In genomic region chr7:14583518-14583917, GRCh38 we compare ENCODE assay signal across 21 cellular contexts.
DNase-seq lines count a peak whose midpoint lies in the region; ATAC-seq, FAIRE-seq and TF ChIP-seq lines count a peak whose summit lies in the region.
"Had no signal": no experiment of that assay in that cellular context is flagged by ENCODE, and none has a peak within 500 bp of the region (broad histone marks: within the 10 kb centered on the region; RNA-seq: fewer than 3 reads in every experiment).

No MANE protein-coding gene starts in this region.

- H3K27ac ChIP-seq in liver (ENCODE audit: low read depth in 1 of 2, low read length in 2 of 2) (no peak overlapping the region), HepG2 (ENCODE audit: extremely low read length, insufficient read depth, low read length) (no peak overlapping the region), right lobe of liver (peak overlapping the region in 1 of 3 donors; percentile 44)
- H3K27ac ChIP-seq: 22Rv1, BLaER1, C4-2B, GM23248 had no signal

- ATAC-seq in HepG2 (no peak), right lobe of liver (peak; percentile 91 to 94 (median 94))
- ATAC-seq: CD8-positive, alpha-beta T cell; GM12878; HCT116 had no signal

- no TSS peak for BruUV-seq in HepG2 (replicated peaks; lab: Mats Ljungman, UMichigan)

- FAIRE-seq in HepG2 (lab: Jason Lieb, UNC): no peak
- FAIRE-seq: GM12878, GM19239, H1 had no signal

- H3K4me2 ChIP-seq in HepG2 (ENCODE audit: low read depth, low read length): no peak overlapping the region
- H3K4me2 ChIP-seq: BLaER1 had no signal

- peak; percentile 22 for DNase-seq in NCI-H1092 treated with DMSO at 0.1 percent for 48 hours (lab: John Stamatoyannopoulos, UW)
- no peak for DNase-seq in NCI-H1092 (lab: John Stamatoyannopoulos, UW)
- DNase-seq in HepG2 (ENCODE audit: low spot score): no peak
- peak in 1 of 3 donors; percentile 55 for DNase-seq in right lobe of liver
- no peak for DNase-seq in H4 (ENCODE audit: low spot score)
- DNase-seq: Caco-2; CD4-positive, CD25-positive, alpha-beta regulatory T cell; CD8-positive, alpha-beta T cell; DMS153; EL; GDM1; GM23248; H9 had no signal

- H4K20me1 ChIP-seq in HepG2 (ENCODE audit: insufficient read depth, low read length): no peaks in the 10 kb centered on the region
- H4K20me1 ChIP-seq: BLaER1 had no signal

- TF ChIP-seq CTCF in liver (IDR thresholded peaks at IDR 0.05; ENCODE audit: low read depth, low read length, missing input control) (no peak), HepG2 (CRISPR knock-in tag; IDR thresholded peaks at IDR 0.05) (no peak), right lobe of liver (IDR thresholded peaks at IDR 0.05) (peak in 1 of 4 donors; percentile 17)

- TF ChIP-seq RAD21 in liver (IDR thresholded peaks at IDR 0.05) (peak; percentile 59 to 67), HepG2 (CRISPR knock-in tag; IDR thresholded peaks at IDR 0.05) (no peak)

- H3K79me2 ChIP-seq in HepG2 (ENCODE audit: insufficient read depth, low read length): no peaks in the 10 kb centered on the region

- H3K9me3 ChIP-seq in liver (ENCODE audit: control insufficient read depth in 4 of 4, low read length in 3 of 4): peaks cover 5 to 16% (median 12%) of the 10 kb centered on the region in 4 donors
- H3K9me3 ChIP-seq in HepG2 (ENCODE audit: low read length): peaks cover 70% of the 10 kb centered on the region
- H3K9me3 ChIP-seq in right lobe of liver: no peaks in the 10 kb centered on the region

- CTCF ChIA-PET in HepG2 (lab: Yijun Ruan, JAX; ENCODE audit: low intra/inter-chr PET ratio, low total read pairs): no interaction called here

- intact Hi-C loops in HepG2 (cut with micrococcal nuclease; ENCODE audit: unreplicated experiment) (no loop called here), right lobe of liver (cut with DNase I) (no loop called here)

- H3K4me3 ChIP-seq in liver (ENCODE audit: low read depth in 1 of 3, low read length in 3 of 3) (no peak overlapping the region), HepG2 (replicated peaks in 1 of 3; ENCODE audit: insufficient read depth in 1 of 3, low read depth in 2 of 3, low read length in 3 of 3) (no peak overlapping the region), right lobe of liver (no peak overlapping the region)
- H3K4me3 ChIP-seq: BLaER1, GM12878, GM23248 had no signal

- TF ChIP-seq POLR2A in HepG2 (IDR thresholded peaks at IDR 0.05; ENCODE audit: insufficient read depth in 1 of 2, low read depth in 2 of 2, low read length in 2 of 2) (no peak), right lobe of liver (IDR thresholded peaks at IDR 0.05) (no peak)

- in situ Hi-C loops in HepG2 (cut with HindIII; ENCODE audit: extremely low pct_ligation_motif_present, low pct_unique_long_range_greater_than_20kb): no loop called here

- no peak overlapping the region for H3K9ac ChIP-seq in liver (ENCODE audit: low read depth in 1 of 2, low read length in 2 of 2)
- H3K9ac ChIP-seq in HepG2 (ENCODE audit: insufficient read depth, low read depth, low read length): no peak overlapping the region
- H3K9ac ChIP-seq: BLaER1, GM23248 had no signal

- POLR2A ChIA-PET in HepG2 (lab: Yijun Ruan, JAX): no interaction called here

- no peak for TF ChIP-seq EP300 in HepG2 (IDR thresholded peaks at IDR 0.05; ENCODE audit: low read depth in 2 of 2, low read length in 2 of 2)
- no peak for TF ChIP-seq EP300 in HepG2 (CRISPR knock-in tag; IDR thresholded peaks at IDR 0.05; ENCODE audit: borderline replicate concordance)

- no peak overlapping the region for H2AFZ ChIP-seq in HepG2 (ENCODE audit: low read length)
- H2AFZ ChIP-seq: GM23248 had no signal

- no peaks in the 10 kb centered on the region for H3K27me3 ChIP-seq in liver (ENCODE audit: control insufficient read depth in 4 of 4, insufficient read depth in 4 of 4, low read length in 3 of 4)
- no peaks in the 10 kb centered on the region for H3K27me3 ChIP-seq in HepG2 (ENCODE audit: control insufficient read depth in 1 of 2, insufficient read depth in 2 of 2, low read length in 2 of 2)
- no peaks in the 10 kb centered on the region for H3K27me3 ChIP-seq in right lobe of liver
- H3K27me3 ChIP-seq: BLaER1 had no signal

- peaks cover 0 to 24% (median 13%) of the 10 kb centered on the region in 4 donors for H3K4me1 ChIP-seq in liver (ENCODE audit: control insufficient read depth in 4 of 4, insufficient read depth in 4 of 4, low read length in 3 of 4)
- H3K4me1 ChIP-seq in HepG2 (ENCODE audit: insufficient read depth, low read length): no peaks in the 10 kb centered on the region
- H3K4me1 ChIP-seq in right lobe of liver: peaks cover 0 to 33% (median 8%) of the 10 kb centered on the region in 4 donors
- H3K4me1 ChIP-seq: BLaER1, Caco-2 had no signal

- H3K36me3 ChIP-seq in liver (ENCODE audit: control insufficient read depth in 4 of 4, insufficient read depth in 3 of 4, low read depth in 1 of 4, low read length in 3 of 4) (no peaks in the 10 kb centered on the region), HepG2 (replicated peaks in 1 of 2; ENCODE audit: control insufficient read depth in 1 of 2, insufficient read depth in 2 of 2, low read length in 2 of 2) (no peaks in the 10 kb centered on the region), right lobe of liver (no peaks in the 10 kb centered on the region)
- H3K36me3 ChIP-seq: BLaER1 had no signal

TF ChIP-seq in liver, 16 proteins besides CTCF, POLR2A, EP300 and RAD21 (continues in another document):
- TF ChIP-seq RXRA (IDR thresholded peaks at IDR 0.05) (peak; percentile 60 to 61), EGR1 (IDR thresholded peaks at IDR 0.05; ENCODE audit: low read depth in 2 of 2) (peak in 1 of 2 donors; percentile 42), HNF4A (conservative IDR thresholded peaks at IDR 0.05) (peak; percentile 81 to 84), SP1 (IDR thresholded peaks at IDR 0.05) (peak; percentile 85), ZBTB33 (IDR thresholded peaks at IDR 0.05) (no peak), YY1 (IDR thresholded peaks at IDR 0.05) (peak; percentile 66)
- TF ChIP-seq, protein P1, sequence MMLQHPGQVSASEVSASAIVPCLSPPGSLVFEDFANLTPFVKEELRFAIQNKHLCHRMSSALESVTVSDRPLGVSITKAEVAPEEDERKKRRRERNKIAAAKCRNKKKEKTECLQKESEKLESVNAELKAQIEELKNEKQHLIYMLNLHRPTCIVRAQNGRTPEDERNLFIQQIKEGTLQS (IDR thresholded peaks at IDR 0.05): peak; percentile 58
- TF ChIP-seq, protein P2, sequence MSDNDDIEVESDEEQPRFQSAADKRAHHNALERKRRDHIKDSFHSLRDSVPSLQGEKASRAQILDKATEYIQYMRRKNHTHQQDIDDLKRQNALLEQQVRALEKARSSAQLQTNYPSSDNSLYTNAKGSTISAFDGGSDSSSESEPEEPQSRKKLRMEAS (IDR thresholded peaks at IDR 0.05): peak; percentile 33

TF ChIP-seq in HepG2, 621 proteins besides CTCF, POLR2A, EP300 and RAD21:
- TF ChIP-seq CHD4 (IDR thresholded peaks at IDR 0.05; ENCODE audit: borderline replicate concordance, low read length) (no peak), REPIN1 (CRISPR knock-in tag; IDR thresholded peaks at IDR 0.05; ENCODE audit: borderline replicate concordance, low read depth) (no peak), E2F2 (CRISPR knock-in tag; IDR thresholded peaks at IDR 0.05; ENCODE audit: borderline replicate concordance) (no peak), NFIC (IDR thresholded peaks at IDR 0.05; ENCODE audit: low read length) (no peak), BRCA1 (CRISPR knock-in tag; IDR thresholded peaks at IDR 0.05) (no peak), ZSCAN21 (CRISPR knock-in tag; IDR thresholded peaks at IDR 0.05; ENCODE audit: borderline replicate concordance) (no peak), ZNF260 (CRISPR knock-in tag; IDR thresholded peaks at IDR 0.05; ENCODE audit: borderline replicate concordance, low read depth) (no peak), ZBTB20 (CRISPR knock-in tag; IDR thresholded peaks at IDR 0.05; ENCODE audit: borderline replicate concordance, low read depth) (no peak), SNAI1 (CRISPR knock-in tag; IDR thresholded peaks at IDR 0.05; ENCODE audit: borderline replicate concordance) (no peak)
- TF ChIP-seq, protein P3, sequence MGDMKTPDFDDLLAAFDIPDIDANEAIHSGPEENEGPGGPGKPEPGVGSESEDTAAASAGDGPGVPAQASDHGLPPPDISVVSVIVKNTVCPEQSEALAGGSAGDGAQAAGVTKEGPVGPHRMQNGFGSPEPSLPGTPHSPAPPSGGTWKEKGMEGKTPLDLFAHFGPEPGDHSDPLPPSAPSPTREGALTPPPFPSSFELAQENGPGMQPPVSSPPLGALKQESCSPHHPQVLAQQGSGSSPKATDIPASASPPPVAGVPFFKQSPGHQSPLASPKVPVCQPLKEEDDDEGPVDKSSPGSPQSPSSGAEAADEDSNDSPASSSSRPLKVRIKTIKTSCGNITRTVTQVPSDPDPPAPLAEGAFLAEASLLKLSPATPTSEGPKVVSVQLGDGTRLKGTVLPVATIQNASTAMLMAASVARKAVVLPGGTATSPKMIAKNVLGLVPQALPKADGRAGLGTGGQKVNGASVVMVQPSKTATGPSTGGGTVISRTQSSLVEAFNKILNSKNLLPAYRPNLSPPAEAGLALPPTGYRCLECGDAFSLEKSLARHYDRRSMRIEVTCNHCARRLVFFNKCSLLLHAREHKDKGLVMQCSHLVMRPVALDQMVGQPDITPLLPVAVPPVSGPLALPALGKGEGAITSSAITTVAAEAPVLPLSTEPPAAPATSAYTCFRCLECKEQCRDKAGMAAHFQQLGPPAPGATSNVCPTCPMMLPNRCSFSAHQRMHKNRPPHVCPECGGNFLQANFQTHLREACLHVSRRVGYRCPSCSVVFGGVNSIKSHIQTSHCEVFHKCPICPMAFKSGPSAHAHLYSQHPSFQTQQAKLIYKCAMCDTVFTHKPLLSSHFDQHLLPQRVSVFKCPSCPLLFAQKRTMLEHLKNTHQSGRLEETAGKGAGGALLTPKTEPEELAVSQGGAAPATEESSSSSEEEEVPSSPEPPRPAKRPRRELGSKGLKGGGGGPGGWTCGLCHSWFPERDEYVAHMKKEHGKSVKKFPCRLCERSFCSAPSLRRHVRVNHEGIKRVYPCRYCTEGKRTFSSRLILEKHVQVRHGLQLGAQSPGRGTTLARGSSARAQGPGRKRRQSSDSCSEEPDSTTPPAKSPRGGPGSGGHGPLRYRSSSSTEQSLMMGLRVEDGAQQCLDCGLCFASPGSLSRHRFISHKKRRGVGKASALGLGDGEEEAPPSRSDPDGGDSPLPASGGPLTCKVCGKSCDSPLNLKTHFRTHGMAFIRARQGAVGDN (CRISPR knock-in tag; IDR thresholded peaks at IDR 0.05): no peak
